8 cellular contexts compared by ENCODE assay signal in the genomic region with DNA sequence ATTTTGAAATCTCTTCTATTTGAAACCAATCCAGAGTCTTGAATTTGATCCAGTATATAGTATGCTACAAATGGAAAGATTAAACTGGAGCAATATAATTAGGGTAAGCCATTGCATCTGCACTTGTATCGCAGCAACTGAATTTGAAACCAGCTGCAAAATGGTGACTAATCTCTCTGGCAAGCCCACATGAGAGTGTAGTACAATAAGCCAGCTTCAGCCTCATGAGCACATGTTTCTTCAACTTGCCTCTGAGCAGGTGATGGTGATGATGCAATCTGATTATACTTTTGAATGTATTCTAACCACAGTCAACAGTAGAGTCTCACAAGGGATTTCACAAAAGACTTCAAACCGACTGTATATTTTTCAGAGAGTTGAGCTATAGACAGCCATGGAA. TPM values are rescaled to one million over a fixed set of nuclear protein-coding genes. Genes with fewer than 3 reads are reported as not detected.
A peak's percentile ranks its signal among the peaks of the same experiment; 100 is the strongest.
DNase-seq lines count a peak whose midpoint lies in the region; ATAC-seq and TF ChIP-seq lines count a peak whose summit lies in the region.

No MANE protein-coding gene starts in this region.

- no peak overlapping the region for H3K27ac ChIP-seq in thyroid gland

- intact Hi-C loops in thyroid gland (cut with DNase I): no loop called here

- H3K27me3 ChIP-seq in skeletal muscle satellite cell (ENCODE audit: control insufficient read depth, insufficient read depth, low read length): no peaks in the 10 kb centered on the region
- H3K27me3 ChIP-seq in thyroid gland: no peaks in the 10 kb centered on the region

- CTCF ChIA-PET in WTC11 (lab: Charles Lee): interaction anchor here (0.7 kb wide), 1 partner anchor 38 kb away, joined by 3 read pairs; no protein-coding TSS in a partner anchor

- H3K27ac Mint-ChIP-seq in WTC11: no peak overlapping the region

- no peak for TF ChIP-seq POLR2A in thyroid gland (IDR thresholded peaks at IDR 0.05)

- H3K9me3 Mint-ChIP-seq in WTC11: peaks cover 4% of the 10 kb centered on the region; the same call in 1 of the 2 replicates

- POLR2A ChIA-PET in WTC11 (lab: Charles Lee): no interaction called here

- H3K4me3 Mint-ChIP-seq in WTC11: no peak overlapping the region

- no peak overlapping the region for H3K4me3 ChIP-seq in AG09309 (ENCODE audit: control insufficient read depth, low read depth, low read length)
- H3K4me3 ChIP-seq in fibroblast of mammary gland (ENCODE audit: control insufficient read depth, low read depth, low read length): no peak overlapping the region
- no peak overlapping the region for H3K4me3 ChIP-seq in skeletal muscle satellite cell (ENCODE audit: low read length)
- no peak overlapping the region for H3K4me3 ChIP-seq in thyroid gland (replicated peaks in 1 of 3)

- peak; percentile 83 for DNase-seq in AG09309 (ENCODE audit: low read depth)
- peak; percentile 41 for DNase-seq in NCI-H187 treated with DMSO at 0.1 percent for 48 hours (lab: John Stamatoyannopoulos, UW)
- no peak for DNase-seq in WTC11 (ENCODE audit: low spot score)
- peak; percentile 98 for DNase-seq in fibroblast of mammary gland (ENCODE audit: low read depth)
- DNase-seq in thyroid gland: no peak

- H3K9ac ChIP-seq in skeletal muscle satellite cell (ENCODE audit: low read depth, low read length): no peak overlapping the region

- peak overlapping the region; percentile 11 for H3K4me2 ChIP-seq in skeletal muscle satellite cell (ENCODE audit: low read length)

- no peak for TF ChIP-seq CTCF in AG09309 (IDR thresholded peaks at IDR 0.05; ENCODE audit: control insufficient read depth, insufficient read depth, low read depth, low read length, missing control alignments)
- TF ChIP-seq CTCF in WTC11 (IDR thresholded peaks at IDR 0.05): no peak
- no peak for TF ChIP-seq CTCF in fibroblast of mammary gland (conservative IDR thresholded peaks at IDR 0.05; ENCODE audit: control insufficient read depth, insufficient read depth, low read depth, low read length)
- no peak for TF ChIP-seq CTCF in thyroid gland (IDR thresholded peaks at IDR 0.05)

- H3K4me1 ChIP-seq in skeletal muscle satellite cell (ENCODE audit: control insufficient read depth, insufficient read depth, low read length) (peaks cover 11% of the 10 kb centered on the region), thyroid gland (peaks cover 0 to 7% of the 10 kb centered on the region in 2 donors)

- WGBS in thyroid gland, 2 donors: 71 to 76% methylated on average over 2 of the region's 2 CpGs

- ATAC-seq in GM18867 (IDR thresholded peaks at IDR 0.05; ENCODE audit: unreplicated experiment): peak; percentile 93
- peak; percentile 94 for ATAC-seq in HG03025 (IDR thresholded peaks at IDR 0.05; ENCODE audit: low FRiP score, unreplicated experiment)
- no peak for ATAC-seq in WTC11

- peaks cover 3% of the 10 kb centered on the region; the same call in 1 of the 2 replicates for H3K4me1 Mint-ChIP-seq in WTC11

- H3K9me3 ChIP-seq in skeletal muscle satellite cell (replicated peaks; ENCODE audit: low read length) (no peaks in the 10 kb centered on the region), thyroid gland (no peaks in the 10 kb centered on the region)

- H3K36me3 ChIP-seq in skeletal muscle satellite cell (ENCODE audit: insufficient read depth, low read length) (no peaks in the 10 kb centered on the region), thyroid gland (no peaks in the 10 kb centered on the region)

- H3K27me3 Mint-ChIP-seq in WTC11 (ENCODE audit: low read depth): no peaks in the 10 kb centered on the region

- H3K36me3 Mint-ChIP-seq in WTC11: peaks cover 4% of the 10 kb centered on the region; the same call in 1 of the 2 replicates

TF ChIP-seq in WTC11, 78 proteins besides CTCF, POLR2A, EP300 and RAD21:
- TF ChIP-seq GABPB1 (CRISPR knock-in tag; IDR thresholded peaks at IDR 0.05) (peak; percentile 61; the same call in 1 of the 2 replicates), ZNF671 (CRISPR knock-in tag; IDR thresholded peaks at IDR 0.05) (no peak), ETV6 (CRISPR knock-in tag; IDR thresholded peaks at IDR 0.05) (no peak), SMAD4 (CRISPR knock-in tag; IDR thresholded peaks at IDR 0.05) (no peak)

RNA-seq across cellular contexts. Expression of gene RPA3, which starts 0.8 kb away (rescaled TPM):
- 97.8 to 119 TPM (median 110 TPM) in 3 replicates for total RNA-seq in WTC11 (2021)
- total RNA-seq in skeletal muscle satellite cell (2012; rRNA removed): 33.6 and 52.7 TPM in 2 replicates
- 10 to 100 TPM; 21.9 to 39.1 (median 31.3) TPM for total RNA-seq in thyroid gland

Comparison
In these comparisons a context has a peak if more than half of its experiments do, and no peak if none do; other contexts are left out.
1. DNase-seq: peak in AG09309 (single experiment), NCI-H187 treated with DMSO at 0.1 percent for 48 hours (single experiment) and fibroblast of mammary gland (single experiment); none in WTC11 (single experiment) and thyroid gland (0 of 2).